10 cellular contexts compared by ENCODE assay signal in genomic region chr2:219476605-219477578, GRCh38. TPM values are rescaled to one million over a fixed set of nuclear protein-coding genes. Genes with fewer than 3 reads are reported as not detected.
A peak's percentile ranks its signal among the peaks of the same experiment; 100 is the strongest.
DNase-seq lines count a peak whose midpoint lies in the region; ATAC-seq and TF ChIP-seq lines count a peak whose summit lies in the region.
"Had no signal": no experiment of that assay in that cellular context is flagged by ENCODE, and none has a peak within 500 bp of the region (broad histone marks: within the 10 kb centered on the region; RNA-seq: fewer than 3 reads in every experiment).

No MANE protein-coding gene starts in this region.

- TF ChIP-seq CTCF in hepatocyte (IDR thresholded peaks at IDR 0.05; ENCODE audit: poor library complexity) (no peak), thoracic aorta (IDR thresholded peaks at IDR 0.05) (no peak)

- DNase-seq in NCI-H2227 (lab: John Stamatoyannopoulos, UW; ENCODE audit: unreplicated experiment) (peak; percentile 62), NCI-H2227 treated with DMSO at 0.1 percent for 48 hours (lab: John Stamatoyannopoulos, UW) (no peak), hepatocyte (ENCODE audit: low spot score) (no peak), thoracic aorta (ENCODE audit: low spot score) (no peak), NCI-H345 treated with DMSO at 0.1 percent for 48 hours (lab: John Stamatoyannopoulos, UW; ENCODE audit: unreplicated experiment) (no peak), medulla oblongata (ENCODE audit: extremely low spot score) (no peak)
- DNase-seq: GF-D8 had no signal

- H3K27ac ChIP-seq in hepatocyte (no peak overlapping the region), thoracic aorta (peak overlapping the region; percentile 66 to 81)
- H3K27ac ChIP-seq: left lung had no signal

- no peaks in the 10 kb centered on the region for H3K36me3 ChIP-seq in hepatocyte (replicated peaks; ENCODE audit: insufficient read depth, low read depth)
- peaks cover 86% of the 10 kb centered on the region for H3K36me3 ChIP-seq in thoracic aorta
- H3K36me3 ChIP-seq: left lung had no signal

- H3K4me3 ChIP-seq in hepatocyte (no peak overlapping the region), thoracic aorta (no peak overlapping the region)
- H3K4me3 ChIP-seq: left lung had no signal

- H3K9me3 ChIP-seq in hepatocyte (ENCODE audit: low read depth) (no peaks in the 10 kb centered on the region), thoracic aorta (no peaks in the 10 kb centered on the region)
- H3K9me3 ChIP-seq: left lung had no signal

- H3K4me1 ChIP-seq in hepatocyte (ENCODE audit: insufficient read depth) (peaks cover 5% of the 10 kb centered on the region), thoracic aorta (ENCODE audit: control insufficient read depth in 1 of 2, low read depth in 2 of 2) (peaks cover 0 to 17% of the 10 kb centered on the region in 2 donors)
- H3K4me1 ChIP-seq: left lung had no signal

- H3K4me2 ChIP-seq in hepatocyte = peak overlapping the region; percentile 41

- H3K9me2 ChIP-seq in hepatocyte (replicated peaks; ENCODE audit: insufficient read depth) = no peaks in the 10 kb centered on the region

- H3K27me3 ChIP-seq in hepatocyte = no peaks in the 10 kb centered on the region
- H3K27me3 ChIP-seq in thoracic aorta (replicated peaks; ENCODE audit: insufficient read depth) = no peaks in the 10 kb centered on the region

- H3K79me2 ChIP-seq in hepatocyte = no peaks in the 10 kb centered on the region

- 56% methylated on average over 23 of the region's 29 CpGs for WGBS in hepatocyte (ENCODE audit: low lambda C conversion rate, missing lambda C conversion rate)

- no peak for ATAC-seq in thoracic aorta (ENCODE audit: insufficient number of reproducible peaks, low FRiP score, low read depth)

- H2AFZ ChIP-seq in hepatocyte = no peak overlapping the region

- no peaks in the 10 kb centered on the region for H4K20me1 ChIP-seq in hepatocyte (ENCODE audit: insufficient read depth, poor library complexity, severe bottlenecking)

RNA-seq across cellular contexts. Expression of gene GMPPA, which starts 21.8 kb away (rescaled TPM):
- 51.3 and 76.5 TPM in 2 replicates for total RNA-seq in hepatocyte
- 67.8 and 75.6 TPM in 2 replicates for polyA plus RNA-seq in hepatocyte
- total RNA-seq in thoracic aorta = 10 to 100 TPM; 30.5 to 56.5 TPM

RNA-seq across cellular contexts. Expression of gene ASIC4, which starts 37.4 kb away (rescaled TPM):
- total RNA-seq in hepatocyte (not detected in 2 replicates), thoracic aorta (under 1 TPM in 1 of 2 donors, not detected in 1; 0.41 TPM)
- 0.07 TPM in 1 of 2 replicates, not detected in the other for polyA plus RNA-seq in hepatocyte
- total RNA-seq: endothelial cell of umbilical vein, left lung had no signal
- polyA plus RNA-seq: endothelial cell of umbilical vein had no signal

RNA-seq across cellular contexts. Expression of gene SPEG, which starts 42.2 kb away (rescaled TPM):
- total RNA-seq in hepatocyte (21.1 and 21.6 TPM in 2 replicates), thoracic aorta (100 to 1,000 TPM; 426 to 455 TPM)
- polyA plus RNA-seq in hepatocyte = 35.8 and 40.0 TPM in 2 replicates

RNA-seq across cellular contexts. Expression of gene DES, which starts 58.7 kb away (rescaled TPM):
- 103 and 114 TPM in 2 replicates for total RNA-seq in hepatocyte
- 58.5 and 60.9 TPM in 2 replicates for polyA plus RNA-seq in hepatocyte
- total RNA-seq in thoracic aorta = 100 to 1,000 TPM; 146 to 302 TPM
- total RNA-seq: activated naive CD4-positive, alpha-beta T cell treated with anti-CD3 and anti-CD28 coated beads, Interleukin-2, amount 50 U/mL, for 72 hours; endothelial cell of umbilical vein had no signal
- polyA plus RNA-seq: endothelial cell of umbilical vein had no signal

Comparison
In these comparisons a context has a peak if more than half of its experiments do, and no peak if none do; other contexts are left out.
1. RNA of gene SPEG, which starts 42.2 kb away (total RNA-seq): 426 to 455 TPM in thoracic aorta; 21.1 to 21.6 TPM in hepatocyte; every median in the first group is over 10 times any median in the second.